In the genomic region with DNA sequence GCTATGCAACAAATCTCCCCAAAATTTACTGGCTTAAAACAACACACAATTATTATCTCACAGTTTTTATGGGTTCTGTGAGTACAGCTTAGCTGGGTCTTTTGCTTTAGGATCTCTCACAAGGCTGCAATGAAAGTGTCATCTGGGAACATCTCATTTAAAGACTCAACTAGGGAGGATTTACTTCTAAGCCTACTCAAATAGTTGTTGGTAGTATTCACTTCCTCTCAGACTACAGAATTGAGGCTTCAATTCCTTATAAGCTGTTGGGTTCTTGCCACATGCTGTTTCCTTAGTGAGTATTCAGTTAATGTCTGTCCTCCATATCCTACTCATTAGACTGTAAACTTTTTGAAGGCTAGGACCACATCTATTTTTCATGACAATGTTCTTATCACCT, we compare ENCODE assay signal across 12 cellular contexts.
DNase-seq lines count a peak whose midpoint lies in the region; ATAC-seq, FAIRE-seq and TF ChIP-seq lines count a peak whose summit lies in the region.
"Had no signal": no experiment of that assay in that cellular context is flagged by ENCODE, and none has a peak within 500 bp of the region (broad histone marks: within the 10 kb centered on the region; RNA-seq: fewer than 3 reads in every experiment).

No MANE protein-coding gene starts in this region.

- H2BK5ac ChIP-seq in IMR-90 (ENCODE audit: low read depth, low read length, poor library complexity, severe bottlenecking) (peak overlapping the region; percentile 95), mesenchymal stem cell (ENCODE audit: low read depth, low read length, poor library complexity, severe bottlenecking) (no peak overlapping the region)

- dilution Hi-C loops in IMR-90 (cut with HindIII; ENCODE audit: low sequenced_read_pairs, unreplicated experiment) = no loop called here

- H3K4ac ChIP-seq in IMR-90 (ENCODE audit: low read depth, low read length) = no peak overlapping the region
- no peak overlapping the region for H3K4ac ChIP-seq in mesenchymal stem cell (ENCODE audit: low read depth in 1 of 2, low read length in 2 of 2)

- no peak for TF ChIP-seq RAD21 in IMR-90 (IDR thresholded peaks at IDR 0.05; ENCODE audit: low read length)

- peak overlapping the region; percentile 75; the same call in 1 of the 2 replicates for H2BK20ac ChIP-seq in IMR-90 (ENCODE audit: low read depth, low read length)

- TF ChIP-seq CTCF in BJ (IDR thresholded peaks at IDR 0.05; ENCODE audit: insufficient read depth, low read depth, low read length) (no peak), IMR-90 (conservative IDR thresholded peaks at IDR 0.05; ENCODE audit: low read depth, low read length) (no peak), cardiac fibroblast (IDR thresholded peaks at IDR 0.05; ENCODE audit: low read depth, low read length) (no peak)

- H4K5ac ChIP-seq in IMR-90 (ENCODE audit: low read depth, low read length) = no peak overlapping the region

- no peaks in the 10 kb centered on the region for H3K36me3 ChIP-seq in BJ (ENCODE audit: control insufficient read depth, insufficient read depth, low read length)
- H3K36me3 ChIP-seq in IMR-90 (ENCODE audit: control insufficient read depth, insufficient read depth, low read length) = no peaks in the 10 kb centered on the region
- no peaks in the 10 kb centered on the region for H3K36me3 ChIP-seq in mesenchymal stem cell (ENCODE audit: control insufficient read depth in 1 of 2, insufficient read depth in 2 of 2, low read depth in 1 of 2, low read length in 2 of 2)

- in situ Hi-C loops in IMR-90 (cut with MboI; ENCODE audit: low sequenced_read_pairs) = no loop called here

- H2BK120ac ChIP-seq in IMR-90 (ENCODE audit: low read depth, low read length) (peak overlapping the region; percentile 78; the same call in 1 of the 2 replicates), mesenchymal stem cell (ENCODE audit: low read depth, low read length) (no peak overlapping the region)

- peak overlapping the region in 1 of 2 experiments; percentile 3; a peak in 1 of 4 replicates for H4K8ac ChIP-seq in IMR-90 (ENCODE audit: low read depth in 2 of 2, low read length in 2 of 2)
- H4K8ac ChIP-seq in mesenchymal stem cell (ENCODE audit: low read length) = no peak overlapping the region

- no peaks in the 10 kb centered on the region for H3K9me1 ChIP-seq in IMR-90 (ENCODE audit: insufficient read depth, low read length)

- CTCF ChIA-PET in BJ (lab: Yijun Ruan, JAX) = no interaction called here
- CTCF ChIA-PET in IMR-90 (lab: Yijun Ruan, JAX) = interaction anchor here (0.6 to 0.7 kb wide), 2 partner anchors 88 to 231 kb away, joined by 3 read pairs; no protein-coding TSS in a partner anchor

- H3K23ac ChIP-seq in IMR-90 (ENCODE audit: low read depth, low read length) = no peak overlapping the region
- H3K23ac ChIP-seq in mesenchymal stem cell (ENCODE audit: low read length in 2 of 2) = no peak overlapping the region

- H2AK9ac ChIP-seq in IMR-90 (replicated peaks; ENCODE audit: low read depth, low read length, poor library complexity) = no peak overlapping the region

- no peak overlapping the region for H3K56ac ChIP-seq in IMR-90 (ENCODE audit: extremely low read depth, insufficient read depth, low read length)

- H2AK5ac ChIP-seq in IMR-90 (ENCODE audit: low read depth, low read length) (no peak overlapping the region), mesenchymal stem cell (ENCODE audit: low read length, severe bottlenecking) (no peak overlapping the region)

- H3K9ac ChIP-seq in IMR-90 (ENCODE audit: low read depth, low read length) = no peak overlapping the region
- peak overlapping the region; percentile 11 for H3K9ac ChIP-seq in mesenchymal stem cell (ENCODE audit: low read length)

- peak overlapping the region; percentile 72; the same call in 1 of the 2 replicates for H3K4me2 ChIP-seq in IMR-90 (ENCODE audit: low read depth, low read length)
- no peak overlapping the region for H3K4me2 ChIP-seq in mesenchymal stem cell (ENCODE audit: low read length, poor library complexity, severe bottlenecking)

- H4K91ac ChIP-seq in IMR-90 (ENCODE audit: insufficient read depth, low read depth, low read length) (no peak overlapping the region), mesenchymal stem cell (ENCODE audit: low read length) (no peak overlapping the region)

- intact Hi-C loops in IMR-90 (cut with micrococcal nuclease) = no loop called here

- H2AFZ ChIP-seq in IMR-90 (replicated peaks; ENCODE audit: low read length, poor library complexity) (no peak overlapping the region), mesenchymal stem cell (ENCODE audit: low read depth, low read length) (no peak overlapping the region)

- no peaks in the 10 kb centered on the region for H3K27me3 ChIP-seq in BJ (ENCODE audit: control insufficient read depth, insufficient read depth, low read length)
- no peaks in the 10 kb centered on the region for H3K27me3 ChIP-seq in IMR-90 (ENCODE audit: control insufficient read depth, insufficient read depth, low read length)
- H3K27me3 ChIP-seq in mesenchymal stem cell (ENCODE audit: control insufficient read depth in 1 of 2, insufficient read depth in 1 of 2, low read length in 2 of 2) = no peaks in the 10 kb centered on the region

- no peaks in the 10 kb centered on the region for H3K79me1 ChIP-seq in IMR-90 (ENCODE audit: low read depth in 1 of 2, low read length in 2 of 2)
- H3K79me1 ChIP-seq in mesenchymal stem cell (replicated peaks; ENCODE audit: low read length, poor library complexity, severe bottlenecking) = no peaks in the 10 kb centered on the region

- ATAC-seq in IMR-90 (ENCODE audit: low read depth) (peak; percentile 79), HG03175 (IDR thresholded peaks at IDR 0.05; ENCODE audit: unreplicated experiment) (no peak)
- ATAC-seq: psoas muscle had no signal

- H2BK12ac ChIP-seq in mesenchymal stem cell (ENCODE audit: low read length in 2 of 2) = no peak overlapping the region

- H3K4me1 ChIP-seq in IMR-90 (ENCODE audit: control insufficient read depth, insufficient read depth, low read length) = peaks cover 3% of the 10 kb centered on the region; the same call in 1 of the 2 replicates
- H3K4me1 ChIP-seq in mesenchymal stem cell (ENCODE audit: control insufficient read depth, insufficient read depth, low read depth, low read length) = no peaks in the 10 kb centered on the region
- H3K4me1 ChIP-seq: psoas muscle had no signal

- no TSS peak for BruUV-seq in IMR-90 (replicated peaks; lab: Mats Ljungman, UMichigan)

- no peak for FAIRE-seq in frontal cortex (lab: Jason Lieb, UNC)

- H2BK15ac ChIP-seq in IMR-90 (ENCODE audit: low read depth, low read length) = no peak overlapping the region
- no peak overlapping the region for H2BK15ac ChIP-seq in mesenchymal stem cell (ENCODE audit: low read depth, poor library complexity, severe bottlenecking)

- no peaks in the 10 kb centered on the region for H4K20me1 ChIP-seq in IMR-90 (ENCODE audit: insufficient read depth, low read length)

- no peak overlapping the region for H3K4me3 ChIP-seq in BJ (ENCODE audit: low read depth, low read length)
- no peak overlapping the region for H3K4me3 ChIP-seq in IMR-90 (ENCODE audit: insufficient read depth, low read depth, low read length)
- no peak overlapping the region for H3K4me3 ChIP-seq in cardiac fibroblast (replicated peaks in 1 of 2; ENCODE audit: low read depth in 2 of 2, low read length in 2 of 2)
- no peak overlapping the region for H3K4me3 ChIP-seq in mesenchymal stem cell (ENCODE audit: insufficient read depth in 1 of 2, low read depth in 1 of 2, low read length in 2 of 2)
- H3K4me3 ChIP-seq: psoas muscle had no signal

- H3K18ac ChIP-seq in IMR-90 (ENCODE audit: low read depth, low read length) (peak overlapping the region; percentile 68), mesenchymal stem cell (ENCODE audit: low read depth in 1 of 2, low read length in 2 of 2) (no peak overlapping the region)

- DNase-seq in BJ (ENCODE audit: low read depth) = peak; percentile 96
- DNase-seq in IMR-90 = peak; percentile 92
- DNase-seq in cardiac fibroblast (ENCODE audit: low read depth in 2 of 2) = peak; percentile 74 to 93
- DNase-seq in mesenchymal stem cell = peak; percentile 79
- no peak for DNase-seq in NCI-H1105 treated with DMSO at 0.1 percent for 48 hours (lab: John Stamatoyannopoulos, UW)
- DNase-seq in superior temporal gyrus (ENCODE audit: extremely low spot score) = no peak
- no peak for DNase-seq in frontal cortex (ENCODE audit: low spot score in 2 of 2)
- DNase-seq: activated CD4-positive, alpha-beta T cell treated with anti-CD3 and anti-CD28 coated beads, Interleukin-2, amount 50 U/mL, for 4 hours; activated naive CD4-positive, alpha-beta T cell; NCI-H1694 treated with DMSO at 0.1 percent for 48 hours; psoas muscle had no signal

- H3K27ac ChIP-seq in IMR-90 (ENCODE audit: insufficient read depth, low read length) (no peak overlapping the region), mesenchymal stem cell (ENCODE audit: low read length, poor library complexity, severe bottlenecking) (peak overlapping the region; percentile 14)
- H3K27ac ChIP-seq: psoas muscle had no signal

- H3K14ac ChIP-seq in IMR-90 (replicated peaks; ENCODE audit: low read depth, low read length) = no peak overlapping the region
- H3K14ac ChIP-seq in mesenchymal stem cell (ENCODE audit: low read length in 2 of 2) = no peak overlapping the region

- POLR2A ChIA-PET in BJ (lab: Charles Lee) = interaction anchor here (0.6 kb wide), 1 partner anchor 18 kb away, joined by 4 read pairs; no protein-coding TSS in a partner anchor
- POLR2A ChIA-PET in IMR-90 (lab: Charles Lee; ENCODE audit: unreplicated experiment) = no interaction called here

- TF ChIP-seq POLR2A in IMR-90 (IDR thresholded peaks at IDR 0.05; ENCODE audit: low read depth, low read length) = no peak

- H3K9me3 ChIP-seq in IMR-90 (ENCODE audit: control insufficient read depth, insufficient read depth, low read length) = no peaks in the 10 kb centered on the region
- H3K9me3 ChIP-seq in mesenchymal stem cell (ENCODE audit: control insufficient read depth, low read length) = no peaks in the 10 kb centered on the region
- H3K9me3 ChIP-seq: psoas muscle had no signal

TF ChIP-seq in IMR-90, 13 proteins besides CTCF, POLR2A, EP300 and RAD21:
- peak; percentile 68 for TF ChIP-seq CEBPB (IDR thresholded peaks at IDR 0.05; ENCODE audit: low read depth, low read length)
- TF ChIP-seq RCOR1 (IDR thresholded peaks at IDR 0.05; ENCODE audit: insufficient replicate concordance, low read length) = no peak
- TF ChIP-seq RFX5 (IDR thresholded peaks at IDR 0.05; ENCODE audit: low read depth, low read length) = no peak

Comparison
In these comparisons a context has a peak if more than half of its experiments do, and no peak if none do; other contexts are left out.
1. DNase-seq: peak in BJ (single experiment), IMR-90 (single experiment), cardiac fibroblast (2 of 2) and mesenchymal stem cell (single experiment); none in NCI-H1105 treated with DMSO at 0.1 percent for 48 hours (single experiment), superior temporal gyrus (single experiment) and frontal cortex (0 of 2).